8 cellular contexts compared by ENCODE assay signal in genomic region chr11:46050065-46050464, GRCh38.
DNase-seq lines count a peak whose midpoint lies in the region; TF ChIP-seq lines count a peak whose summit lies in the region.

No MANE protein-coding gene starts in this region.

- peaks cover 47% of the 10 kb centered on the region for H3K4me1 Mint-ChIP-seq in nephron progenitor cell
- peaks cover 4% of the 10 kb centered on the region for H3K4me1 Mint-ChIP-seq in T-helper 2 cell treated with Interferon-gamma antibody and Interleukin-4, amounts not matched to agents 5 μg/mL and 100 μg/mL, for 36 hours (ENCODE audit: low read depth)
- H3K4me1 Mint-ChIP-seq in activated naive CD8-positive, alpha-beta T cell treated with anti-CD3 and anti-CD28 coated beads for 36 hours: no peaks in the 10 kb centered on the region

- H3K9me3 Mint-ChIP-seq in nephron progenitor cell: no peaks in the 10 kb centered on the region
- no peaks in the 10 kb centered on the region for H3K9me3 Mint-ChIP-seq in T-helper 2 cell treated with Interferon-gamma antibody and Interleukin-4, amounts not matched to agents 5 μg/mL and 100 μg/mL, for 36 hours
- no peaks in the 10 kb centered on the region for H3K9me3 Mint-ChIP-seq in activated naive CD8-positive, alpha-beta T cell treated with anti-CD3 and anti-CD28 coated beads for 36 hours

- H3K9me3 ChIP-seq in MG63: no peaks in the 10 kb centered on the region

- no peaks in the 10 kb centered on the region for H3K27me3 ChIP-seq in MG63

- H3K4me3 ChIP-seq in MG63: no peak overlapping the region

- H3K4me3 Mint-ChIP-seq in nephron progenitor cell: peak overlapping the region; percentile 6
- H3K4me3 Mint-ChIP-seq in T-helper 2 cell treated with Interferon-gamma antibody and Interleukin-4, amounts not matched to agents 5 μg/mL and 100 μg/mL, for 36 hours: no peak overlapping the region
- H3K4me3 Mint-ChIP-seq in activated naive CD8-positive, alpha-beta T cell treated with anti-CD3 and anti-CD28 coated beads for 36 hours: no peak overlapping the region

- no peaks in the 10 kb centered on the region for H3K27me3 Mint-ChIP-seq in nephron progenitor cell (ENCODE audit: low read depth, poor library complexity)
- H3K27me3 Mint-ChIP-seq in T-helper 2 cell treated with Interferon-gamma antibody and Interleukin-4, amounts not matched to agents 5 μg/mL and 100 μg/mL, for 36 hours (ENCODE audit: low read depth): no peaks in the 10 kb centered on the region
- H3K27me3 Mint-ChIP-seq in activated naive CD8-positive, alpha-beta T cell treated with anti-CD3 and anti-CD28 coated beads for 36 hours: no peaks in the 10 kb centered on the region

- H3K36me3 ChIP-seq in MG63: no peaks in the 10 kb centered on the region; the same call in 1 of the 2 replicates

- peak overlapping the region; percentile 92 for H3K27ac Mint-ChIP-seq in nephron progenitor cell
- H3K27ac Mint-ChIP-seq in T-helper 2 cell treated with Interferon-gamma antibody and Interleukin-4, amounts not matched to agents 5 μg/mL and 100 μg/mL, for 36 hours: no peak overlapping the region
- H3K27ac Mint-ChIP-seq in activated naive CD8-positive, alpha-beta T cell treated with anti-CD3 and anti-CD28 coated beads for 36 hours: no peak overlapping the region

- DNase-seq in AG08395 (ENCODE audit: low spot score) (peak; percentile 74), MG63 (peak; percentile 81), fibroblast of gingiva (ENCODE audit: low read depth) (peak; percentile 87), nephron progenitor cell (peak; percentile 8), NCI-H1694 (lab: John Stamatoyannopoulos, UW) (no peak)
- DNase-seq in T-helper 2 cell treated with Interferon-gamma antibody and Interleukin-4, amounts not matched to agents 5 μg/mL and 100 μg/mL, for 36 hours (ENCODE audit: low spot score): no peak
- DNase-seq in stimulated activated naive CD4-positive, alpha-beta T cell (lab: John Stamatoyannopoulos, UW): no peak
- no peak for DNase-seq in activated naive CD8-positive, alpha-beta T cell treated with anti-CD3 and anti-CD28 coated beads for 36 hours

- peaks cover 22% of the 10 kb centered on the region for H3K36me3 Mint-ChIP-seq in nephron progenitor cell (ENCODE audit: low read depth)
- H3K36me3 Mint-ChIP-seq in T-helper 2 cell treated with Interferon-gamma antibody and Interleukin-4, amounts not matched to agents 5 μg/mL and 100 μg/mL, for 36 hours (ENCODE audit: low read depth): peaks cover 11% of the 10 kb centered on the region
- H3K36me3 Mint-ChIP-seq in activated naive CD8-positive, alpha-beta T cell treated with anti-CD3 and anti-CD28 coated beads for 36 hours: peaks cover 16% of the 10 kb centered on the region

- TF ChIP-seq CTCF in nephron progenitor cell (IDR thresholded peaks at IDR 0.05): no peak

Comparison
In these comparisons a context has a peak if more than half of its experiments do, and no peak if none do; other contexts are left out.
1. DNase-seq: peak in AG08395 (single experiment), MG63 (single experiment), fibroblast of gingiva (single experiment) and nephron progenitor cell (single experiment); none in T-helper 2 cell treated with Interferon-gamma antibody and Interleukin-4, amounts not matched to agents 5 μg/mL and 100 μg/mL, for 36 hours (single experiment), stimulated activated naive CD4-positive, alpha-beta T cell (0 of 6), activated naive CD8-positive, alpha-beta T cell treated with anti-CD3 and anti-CD28 coated beads for 36 hours (single experiment) and NCI-H1694 (single experiment).